ENCODE assay signal across 23 cellular contexts in genomic region chr6:114707081-114707480, GRCh38.
A peak's percentile ranks its signal among the peaks of the same experiment; 100 is the strongest.
DNase-seq lines count a peak whose midpoint lies in the region; ATAC-seq, FAIRE-seq and TF ChIP-seq lines count a peak whose summit lies in the region.
"Had no signal": no experiment of that assay in that cellular context is flagged by ENCODE, and none has a peak within 500 bp of the region (broad histone marks: within the 10 kb centered on the region; RNA-seq: fewer than 3 reads in every experiment).

No MANE protein-coding gene starts in this region.

- no peak for TF ChIP-seq POLR2A in GM12891 (IDR thresholded peaks at IDR 0.05; ENCODE audit: low read depth, low read length)

- peaks cover 15% of the 10 kb centered on the region for H3K4me1 ChIP-seq in cardiac muscle cell (ENCODE audit: low read depth)
- H3K4me1 ChIP-seq: ascending aorta; BLaER1 treated with 17β-estradiol and CSF1 and Interleukin-3, amounts not matched to agents 10 nM and 100 nM; heart left ventricle; SJCRH30; spleen had no signal

- H3K4me3 Mint-ChIP-seq in type B pancreatic cell (peak overlapping the region; percentile 44), progenitor cell of endocrine pancreas (ENCODE audit: low read depth) (no peak overlapping the region)
- H3K4me3 Mint-ChIP-seq: activated CD4-positive, alpha-beta memory T cell treated with anti-CD3 and anti-CD28 coated beads, Interleukin-2, amount 10 ng/mL, durations not matched to agents 7 days and 5 days; activated naive CD8-positive, alpha-beta T cell; naive B cell had no signal

- H3K9me3 ChIP-seq in cardiac muscle cell (ENCODE audit: low read depth), result no peaks in the 10 kb centered on the region
- H3K9me3 ChIP-seq: ascending aorta; BLaER1 treated with 17β-estradiol and CSF1 and Interleukin-3, amounts not matched to agents 10 nM and 100 nM; SJCRH30; spleen had no signal

- intact Hi-C loops in Right ventricle myocardium superior (cut with DNase I), result no loop called here

- H3K36me3 Mint-ChIP-seq in type B pancreatic cell, result no peaks in the 10 kb centered on the region
- H3K36me3 Mint-ChIP-seq in progenitor cell of endocrine pancreas (ENCODE audit: insufficient read depth), result peaks cover 1% of the 10 kb centered on the region
- H3K36me3 Mint-ChIP-seq: activated naive CD8-positive, alpha-beta T cell; naive B cell had no signal

- peaks cover 6% of the 10 kb centered on the region for H3K4me1 Mint-ChIP-seq in type B pancreatic cell (ENCODE audit: unreplicated experiment)
- H3K4me1 Mint-ChIP-seq in progenitor cell of endocrine pancreas (ENCODE audit: low read depth), result peaks cover 8% of the 10 kb centered on the region
- H3K4me1 Mint-ChIP-seq: activated CD4-positive, alpha-beta memory T cell treated with anti-CD3 and anti-CD28 coated beads, Interleukin-2, amount 10 ng/mL, durations not matched to agents 7 days and 5 days; naive B cell had no signal

- H3K36me3 ChIP-seq in cardiac muscle cell, result no peaks in the 10 kb centered on the region
- H3K36me3 ChIP-seq: ascending aorta; BLaER1 treated with 17β-estradiol and CSF1 and Interleukin-3, amounts not matched to agents 10 nM and 100 nM; heart left ventricle; SJCRH30; spleen had no signal

- H3K4me3 ChIP-seq in cardiac muscle cell, result no peak overlapping the region
- H3K4me3 ChIP-seq: ascending aorta; BLaER1 treated with 17β-estradiol and CSF1 and Interleukin-3, amounts not matched to agents 10 nM and 100 nM; GM12878; heart left ventricle; SJCRH30; spleen had no signal

- DNase-seq in cardiac muscle cell (ENCODE audit: low read depth in 1 of 2, low spot score in 1 of 2), result peak in 1 of 2 donors; percentile 3
- DNase-seq in Right ventricle myocardium superior, result no peak
- DNase-seq in NCI-H774 (lab: John Stamatoyannopoulos, UW), result peak; percentile 54
- peak; percentile 16 for DNase-seq in iPS-NIHi7 (ENCODE audit: extremely low spot score)
- no peak for DNase-seq in type B pancreatic cell (ENCODE audit: extremely low spot score, unreplicated experiment)
- no peak for DNase-seq in NCI-H510A treated with DMSO at 0.1 percent for 48 hours (lab: John Stamatoyannopoulos, UW)
- no peak for DNase-seq in GM12891 (ENCODE audit: insufficient read length, low spot score)
- no peak for DNase-seq in progenitor cell of endocrine pancreas (ENCODE audit: low spot score, unreplicated experiment)
- DNase-seq: activated CD4-positive, alpha-beta memory T cell treated with anti-CD3 and anti-CD28 coated beads, Interleukin-2, amount 10 ng/mL, durations not matched to agents 7 days and 5 days; cerebellar nuclear complex; heart left ventricle; left cardiac atrium; naive B cell; NCI-H1048; spleen; stimulated activated CD4-positive, alpha-beta T cell treated with anti-CD3 and anti-CD28 coated beads, Interleukin-4, amount 100 ng/mL, for 24 hours; stimulated activated naive CD4-positive, alpha-beta T cell had no signal

- H3K27me3 Mint-ChIP-seq in type B pancreatic cell (no peaks in the 10 kb centered on the region), progenitor cell of endocrine pancreas (peaks cover 9% of the 10 kb centered on the region)
- H3K27me3 Mint-ChIP-seq: activated CD4-positive, alpha-beta memory T cell treated with anti-CD3 and anti-CD28 coated beads, Interleukin-2, amount 10 ng/mL, durations not matched to agents 7 days and 5 days; activated naive CD8-positive, alpha-beta T cell; naive B cell had no signal

- TF ChIP-seq CTCF in cardiac muscle cell (IDR thresholded peaks at IDR 0.05; ENCODE audit: low read depth, low read length) (no peak), type B pancreatic cell (conservative IDR thresholded peaks at IDR 0.05) (no peak), progenitor cell of endocrine pancreas (IDR thresholded peaks at IDR 0.05; ENCODE audit: unreplicated experiment) (no peak)

- H3K27me3 ChIP-seq in cardiac muscle cell, result no peaks in the 10 kb centered on the region
- H3K27me3 ChIP-seq: ascending aorta; BLaER1 treated with 17β-estradiol and CSF1 and Interleukin-3, amounts not matched to agents 10 nM and 100 nM; heart left ventricle; SJCRH30; spleen had no signal

- no peak for ATAC-seq in Right ventricle myocardium superior (ENCODE audit: poor library complexity)
- ATAC-seq: GM12878, heart left ventricle, left cardiac atrium, Panc1 had no signal

- FAIRE-seq in GM12891 (lab: Jason Lieb, UNC), result no peak
- FAIRE-seq: GM12878 had no signal

- H3K27ac Mint-ChIP-seq in type B pancreatic cell, result peak overlapping the region; percentile 6
- H3K27ac Mint-ChIP-seq in progenitor cell of endocrine pancreas, result no peak overlapping the region
- H3K27ac Mint-ChIP-seq: activated CD4-positive, alpha-beta memory T cell treated with anti-CD3 and anti-CD28 coated beads, Interleukin-2, amount 10 ng/mL, durations not matched to agents 7 days and 5 days; activated naive CD8-positive, alpha-beta T cell; naive B cell had no signal

- peak overlapping the region; percentile 84 for H3K27ac ChIP-seq in cardiac muscle cell
- H3K27ac ChIP-seq: ascending aorta; BLaER1 treated with 17β-estradiol and CSF1 and Interleukin-3, amounts not matched to agents 10 nM and 100 nM; heart left ventricle; SJCRH30; spleen had no signal

- H3K9me3 Mint-ChIP-seq in type B pancreatic cell (no peaks in the 10 kb centered on the region), progenitor cell of endocrine pancreas (ENCODE audit: low read depth) (peaks cover 3% of the 10 kb centered on the region)
- H3K9me3 Mint-ChIP-seq: activated CD4-positive, alpha-beta memory T cell treated with anti-CD3 and anti-CD28 coated beads, Interleukin-2, amount 10 ng/mL, durations not matched to agents 7 days and 5 days had no signal

TF ChIP-seq in GM12891, 5 proteins besides CTCF, POLR2A, EP300 and RAD21:
- TF ChIP-seq TAF1 (IDR thresholded peaks at IDR 0.05; ENCODE audit: low read depth, low read length), result no peak
- TF ChIP-seq SPI1 (IDR thresholded peaks at IDR 0.05; ENCODE audit: low read depth, low read length), result no peak
- no peak for TF ChIP-seq POU2F2 (IDR thresholded peaks at IDR 0.05; ENCODE audit: low read depth, low read length)
- no peak for TF ChIP-seq PAX5 (IDR thresholded peaks at IDR 0.05; ENCODE audit: insufficient read depth, low read length, severe bottlenecking)
- no peak for TF ChIP-seq POLR2AphosphoS5 (IDR thresholded peaks at IDR 0.05; ENCODE audit: low read depth, low read length)

Comparison
In these comparisons a context has a peak if more than half of its experiments do, and no peak if none do; other contexts are left out.
1. DNase-seq: peak in NCI-H774 (single experiment) and iPS-NIHi7 (single experiment); none in Right ventricle myocardium superior (single experiment), type B pancreatic cell (single experiment), NCI-H510A treated with DMSO at 0.1 percent for 48 hours (single experiment), GM12891 (single experiment) and progenitor cell of endocrine pancreas (single experiment).